ENCODE assay signal across 21 cellular contexts in the genomic region with DNA sequence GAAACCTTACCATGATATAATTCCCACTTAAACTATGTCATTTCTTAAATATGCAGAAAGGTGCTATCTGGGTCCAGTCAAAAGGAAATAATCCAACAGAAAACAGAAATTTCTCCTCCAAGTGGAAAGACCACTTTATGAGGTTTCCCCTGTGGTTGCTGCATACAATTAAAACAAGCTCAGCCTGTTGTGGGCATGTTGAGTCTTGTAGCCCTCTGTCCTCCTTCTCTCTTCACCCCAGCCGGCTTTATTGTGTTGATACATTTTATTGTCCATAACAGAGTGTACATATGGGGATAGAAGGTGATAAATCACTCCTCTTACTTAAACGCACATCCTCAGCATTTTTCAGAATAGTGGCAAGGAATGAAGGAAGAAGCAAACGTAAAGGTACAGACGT.
DNase-seq lines count a peak whose midpoint lies in the region; ATAC-seq and TF ChIP-seq lines count a peak whose summit lies in the region.
"Had no signal": no experiment of that assay in that cellular context is flagged by ENCODE, and none has a peak within 500 bp of the region (broad histone marks: within the 10 kb centered on the region; RNA-seq: fewer than 3 reads in every experiment).

No MANE protein-coding gene starts in this region.

- POLR2A ChIA-PET in A673 (lab: Charles Lee; ENCODE audit: low non-redundant PET) = no interaction called here

- H3K27me3 ChIP-seq in A673 (replicated peaks; ENCODE audit: insufficient read depth, low read depth, low read length, poor library complexity) = no peaks in the 10 kb centered on the region
- no peaks in the 10 kb centered on the region for H3K27me3 ChIP-seq in foreskin keratinocyte
- H3K27me3 ChIP-seq in Karpas-422 (ENCODE audit: low read length) = 0 out of 2 replicates have a peak, but pooled peaks cover 2% of the 10 kb centered on the region
- H3K27me3 ChIP-seq: dorsolateral prefrontal cortex, gastrocnemius medialis, spleen had no signal

- H3K9me2 ChIP-seq in Karpas-422 (replicated peaks; ENCODE audit: insufficient read depth, low read length) = no peaks in the 10 kb centered on the region

- intact Hi-C loops in A673 (cut with micrococcal nuclease; ENCODE audit: unreplicated experiment) = no loop called here

- peaks cover 27% of the 10 kb centered on the region for H3K4me1 ChIP-seq in A673 (ENCODE audit: insufficient read depth, low read length, poor library complexity, severe bottlenecking)
- peaks cover 18% of the 10 kb centered on the region for H3K4me1 ChIP-seq in foreskin keratinocyte
- H3K4me1 ChIP-seq in Karpas-422 (ENCODE audit: low read length) = no peaks in the 10 kb centered on the region
- H3K4me1 ChIP-seq: A549, gastrocnemius medialis, spleen had no signal

- H3K36me3 ChIP-seq in A673 (ENCODE audit: insufficient read depth, low read length, poor library complexity, severe bottlenecking) = no peaks in the 10 kb centered on the region
- no peaks in the 10 kb centered on the region for H3K36me3 ChIP-seq in Karpas-422 (ENCODE audit: insufficient read depth, low read length)
- H3K36me3 ChIP-seq: gastrocnemius medialis, spleen had no signal

- peak; percentile 49 for DNase-seq in A673 (ENCODE audit: low spot score)
- DNase-seq in NCI-H1105 treated with DMSO at 0.1 percent for 48 hours (lab: John Stamatoyannopoulos, UW) = peak; percentile 85
- DNase-seq in NCI-H526 treated with DMSO at 0.1 percent for 48 hours (lab: John Stamatoyannopoulos, UW) = peak; percentile 94
- DNase-seq in foreskin keratinocyte = peak; percentile 56 to 83
- no peak for DNase-seq in cerebellar cortex (ENCODE audit: low spot score)
- DNase-seq in activated gamma-delta T cell (lab: John Stamatoyannopoulos, UW) = no peak
- no peak for DNase-seq in Karpas-422
- DNase-seq: amniotic stem cell; caudate nucleus; dorsolateral prefrontal cortex; gastrocnemius medialis; NCI-H1048; NCI-H226; SIG-M5; spleen; stimulated activated CD4-positive, alpha-beta T cell treated with anti-CD3 and anti-CD28 coated beads, Interleukin-4, amount 100 ng/mL, for 4 hours; T-helper 1 cell had no signal

- H3K79me2 ChIP-seq in Karpas-422 (ENCODE audit: low read length) = no peaks in the 10 kb centered on the region

- BruUV-seq in A673 (replicated peaks; lab: Mats Ljungman, UMichigan) = no TSS peak

- H2AFZ ChIP-seq in Karpas-422 (ENCODE audit: low read length) = no peak overlapping the region

- H3K27ac ChIP-seq in A673 (ENCODE audit: low read depth, low read length, poor library complexity, severe bottlenecking) = no peak overlapping the region
- no peak overlapping the region for H3K27ac ChIP-seq in foreskin keratinocyte
- no peak overlapping the region for H3K27ac ChIP-seq in Karpas-422 (ENCODE audit: low read length)
- H3K27ac ChIP-seq: A549, C4-2B, dorsolateral prefrontal cortex, gastrocnemius medialis, KMS-11, spleen had no signal

- CTCF ChIA-PET in A673 (lab: Charles Lee) = no interaction called here

- H3K9me3 ChIP-seq in A673 (ENCODE audit: low read depth, low read length, poor library complexity, severe bottlenecking) (no peaks in the 10 kb centered on the region), Karpas-422 (ENCODE audit: low read length) (no peaks in the 10 kb centered on the region)
- H3K9me3 ChIP-seq: A549, gastrocnemius medialis, spleen had no signal

- no peak for TF ChIP-seq CTCF in A673 (conservative IDR thresholded peaks at IDR 0.05; ENCODE audit: low read depth, low read length)
- no peak for TF ChIP-seq CTCF in foreskin keratinocyte (conservative IDR thresholded peaks at IDR 0.05)

- ATAC-seq in foreskin keratinocyte = peak; percentile 63
- ATAC-seq in GM21717 (IDR thresholded peaks at IDR 0.05; ENCODE audit: unreplicated experiment) = no peak
- ATAC-seq: A549, gastrocnemius medialis had no signal

- H3K4me3 ChIP-seq in A673 (ENCODE audit: low read depth, low read length, poor library complexity, severe bottlenecking) (no peak overlapping the region), Karpas-422 (ENCODE audit: low read length) (no peak overlapping the region)
- H3K4me3 ChIP-seq: A549, dorsolateral prefrontal cortex, gastrocnemius medialis, spleen had no signal

- no peaks in the 10 kb centered on the region for H4K20me1 ChIP-seq in Karpas-422 (ENCODE audit: insufficient read depth, low read depth, low read length)

- H3K4me2 ChIP-seq in Karpas-422 (ENCODE audit: low read depth, low read length, poor library complexity, severe bottlenecking) = no peak overlapping the region
- H3K4me2 ChIP-seq: A549, KMS-11 had no signal

- no peak overlapping the region for H3K9ac ChIP-seq in Karpas-422 (ENCODE audit: low read length)
- H3K9ac ChIP-seq: KMS-11 had no signal

Comparison
In these comparisons a context has a peak if more than half of its experiments do, and no peak if none do; other contexts are left out.
1. DNase-seq: peak in A673 (single experiment), NCI-H1105 treated with DMSO at 0.1 percent for 48 hours (single experiment), NCI-H526 treated with DMSO at 0.1 percent for 48 hours (single experiment) and foreskin keratinocyte (2 of 2); none in cerebellar cortex (single experiment), activated gamma-delta T cell (single experiment) and Karpas-422 (single experiment).